Comparison of ENCODE assay signal across 10 cellular contexts in the genomic region with DNA sequence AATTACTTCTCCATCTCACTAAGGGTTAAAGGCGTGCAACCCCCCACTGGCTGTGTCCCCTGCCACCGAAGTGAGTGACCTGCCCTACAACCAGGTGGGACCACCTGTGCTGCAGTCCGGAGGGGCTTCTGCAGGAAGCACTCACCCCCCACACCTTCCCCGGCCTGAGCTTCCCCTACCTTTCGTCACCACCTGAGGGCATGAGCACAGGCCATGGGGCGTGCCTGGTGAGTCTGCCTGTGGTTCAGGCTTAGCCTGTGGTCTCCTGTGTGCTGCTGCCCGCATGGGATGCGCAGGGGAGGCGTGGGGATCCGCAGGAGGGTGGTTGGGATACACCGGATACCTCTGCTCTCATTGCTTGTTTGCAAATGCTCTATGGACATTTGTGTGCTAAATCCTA. TPM values are rescaled to one million over a fixed set of nuclear protein-coding genes. Genes with fewer than 3 reads are reported as not detected.
A peak's percentile ranks its signal among the peaks of the same experiment; 100 is the strongest.
DNase-seq lines count a peak whose midpoint lies in the region; ATAC-seq and TF ChIP-seq lines count a peak whose summit lies in the region.
"Had no signal": no experiment of that assay in that cellular context is flagged by ENCODE, and none has a peak within 500 bp of the region (broad histone marks: within the 10 kb centered on the region; RNA-seq: fewer than 3 reads in every experiment).

No MANE protein-coding gene starts in this region.

- H3K4me1 Mint-ChIP-seq in endothelial cell (ENCODE audit: unreplicated experiment) (peaks cover 40% of the 10 kb centered on the region), natural killer cell (peaks cover 21 to 38% of the 10 kb centered on the region in 2 donors), CD14-positive monocyte (peaks cover 3% of the 10 kb centered on the region)

- H3K36me3 Mint-ChIP-seq in endothelial cell (ENCODE audit: low read depth, unreplicated experiment): peaks cover 51% of the 10 kb centered on the region
- no peaks in the 10 kb centered on the region for H3K36me3 Mint-ChIP-seq in natural killer cell
- H3K36me3 Mint-ChIP-seq in CD14-positive monocyte: peaks cover 51 to 59% of the 10 kb centered on the region in 2 donors

- no peaks in the 10 kb centered on the region for H3K27me3 ChIP-seq in left ventricle myocardium inferior (ENCODE audit: low read depth)
- H3K27me3 ChIP-seq: BLaER1 treated with 17β-estradiol and CSF1 and Interleukin-3, amounts not matched to agents 10 nM and 100 nM had no signal

- peak in 2 of 3 donors; percentile 20 to 26 for ATAC-seq in natural killer cell
- ATAC-seq in HG02623 (IDR thresholded peaks at IDR 0.05; ENCODE audit: unreplicated experiment): no peak

- peaks cover 52% of the 10 kb centered on the region for H3K36me3 ChIP-seq in left ventricle myocardium inferior

- TF ChIP-seq CTCF in left ventricle myocardium inferior (IDR thresholded peaks at IDR 0.05; ENCODE audit: borderline replicate concordance) (no peak), endothelial cell (IDR thresholded peaks at IDR 0.05; ENCODE audit: unreplicated experiment) (no peak), natural killer cell (IDR thresholded peaks at IDR 0.05) (no peak), CD14-positive monocyte (IDR thresholded peaks at IDR 0.05) (no peak)

- no peak for DNase-seq in left ventricle myocardium inferior
- no peak for DNase-seq in cardiac septum (ENCODE audit: low spot score)
- DNase-seq in endothelial cell (ENCODE audit: low spot score): no peak
- no peak for DNase-seq in natural killer cell
- DNase-seq in NCI-H748 (lab: John Stamatoyannopoulos, UW; ENCODE audit: unreplicated experiment): no peak
- no peak for DNase-seq in ureter (ENCODE audit: low spot score)
- DNase-seq in CD14-positive monocyte (ENCODE audit: low spot score): no peak
- DNase-seq: MM.1S had no signal

- H3K4me3 Mint-ChIP-seq in endothelial cell (ENCODE audit: unreplicated experiment) (no peak overlapping the region), natural killer cell (no peak overlapping the region), CD14-positive monocyte (no peak overlapping the region)

- no peaks in the 10 kb centered on the region for H3K9me3 ChIP-seq in left ventricle myocardium inferior (replicated peaks)
- H3K9me3 ChIP-seq: BLaER1 treated with 17β-estradiol and CSF1 and Interleukin-3, amounts not matched to agents 10 nM and 100 nM had no signal

- intact Hi-C loops in left ventricle myocardium inferior (cut with micrococcal nuclease) (no loop called here), cardiac septum (cut with DNase I) (no loop called here), natural killer cell (cut with micrococcal nuclease) (no loop called here), CD14-positive monocyte (cut with micrococcal nuclease) (no loop called here)

- H3K4me3 ChIP-seq in left ventricle myocardium inferior: peak overlapping the region; percentile 45
- H3K4me3 ChIP-seq: BLaER1 treated with 17β-estradiol and CSF1 and Interleukin-3, amounts not matched to agents 10 nM and 100 nM had no signal

- peaks cover 40% of the 10 kb centered on the region for H3K27me3 Mint-ChIP-seq in endothelial cell (ENCODE audit: unreplicated experiment)
- no peaks in the 10 kb centered on the region for H3K27me3 Mint-ChIP-seq in natural killer cell (ENCODE audit: low read depth in 2 of 2)
- peaks cover 0 to 7% (median 1%) of the 10 kb centered on the region in 3 donors for H3K27me3 Mint-ChIP-seq in CD14-positive monocyte (ENCODE audit: low read depth in 3 of 3)

- peak overlapping the region; percentile 53 for H3K27ac Mint-ChIP-seq in endothelial cell (ENCODE audit: unreplicated experiment)
- peak overlapping the region; percentile 58 to 72 for H3K27ac Mint-ChIP-seq in natural killer cell
- H3K27ac Mint-ChIP-seq in CD14-positive monocyte: peak overlapping the region in 1 of 7 donors; percentile 42

- peaks cover 82% of the 10 kb centered on the region for H3K4me1 ChIP-seq in left ventricle myocardium inferior

- H3K27ac ChIP-seq in left ventricle myocardium inferior (replicated peaks): peak overlapping the region; percentile 87
- H3K27ac ChIP-seq: BLaER1 treated with 17β-estradiol and CSF1 and Interleukin-3, amounts not matched to agents 10 nM and 100 nM had no signal

- H3K9me3 Mint-ChIP-seq in endothelial cell (ENCODE audit: unreplicated experiment) (no peaks in the 10 kb centered on the region), natural killer cell (no peaks in the 10 kb centered on the region), CD14-positive monocyte (peaks cover 0 to 2% (median 0%) of the 10 kb centered on the region in 7 donors)

RNA-seq across cellular contexts. Expression of a gene that starts 46.0 kb away (rescaled TPM):
- total RNA-seq in left ventricle myocardium inferior (4.0 TPM), cardiac septum (5.1 TPM), endothelial cell (ENCODE audit: unreplicated experiment) (7.4 TPM), natural killer cell (10 to 100 TPM in 2 of 3 donors, 1 to 10 TPM in 1; 6.5 to 16.2 (median 10.4) TPM), ureter (12.3 TPM)
- under 1 TPM; 0.27 to 0.40 TPM for polyA plus RNA-seq in CD14-positive monocyte
